In the genomic region with DNA sequence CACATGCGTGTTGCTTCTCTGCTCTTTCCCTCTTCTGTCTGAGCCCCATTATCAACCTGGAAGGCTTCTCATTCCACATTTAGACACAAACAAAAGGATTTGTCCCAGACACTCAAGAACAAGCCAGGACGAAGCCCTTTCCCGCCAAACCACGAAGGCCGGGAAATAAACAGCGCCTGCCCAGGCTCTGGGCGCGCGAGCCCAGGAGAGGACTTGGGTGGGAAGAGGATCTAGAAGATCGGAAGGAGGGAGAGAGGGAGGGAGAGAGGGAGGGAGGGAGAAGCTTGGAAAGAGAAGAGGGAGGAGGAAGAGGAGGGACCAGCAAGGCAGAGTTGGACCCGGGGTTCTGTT, we compare ENCODE assay signal across 14 cellular contexts. TPM values are rescaled to one million over a fixed set of nuclear protein-coding genes. Genes with fewer than 3 reads are reported as not detected.
DNase-seq lines count a peak whose midpoint lies in the region; ATAC-seq, FAIRE-seq and TF ChIP-seq lines count a peak whose summit lies in the region.
"Had no signal": no experiment of that assay in that cellular context is flagged by ENCODE, and none has a peak within 500 bp of the region (broad histone marks: within the 10 kb centered on the region; RNA-seq: fewer than 3 reads in every experiment).

No MANE protein-coding gene starts in this region.

- no peak overlapping the region for H3K27ac ChIP-seq in CD8-positive, alpha-beta T cell (ENCODE audit: low read depth, low read length)
- no peak overlapping the region for H3K27ac ChIP-seq in astrocyte (ENCODE audit: low read depth, low read length)
- peak overlapping the region; percentile 53 for H3K27ac ChIP-seq in mesodermal cell (ENCODE audit: low read depth, low read length, severe bottlenecking)
- H3K27ac ChIP-seq: ascending aorta, SK-N-MC had no signal

- peak overlapping the region; percentile 76 for H3K4me3 Mint-ChIP-seq in CD8-positive, alpha-beta T cell
- H3K4me3 Mint-ChIP-seq in astrocyte (ENCODE audit: unreplicated experiment): no peak overlapping the region

- no peak overlapping the region for H2AFZ ChIP-seq in astrocyte (ENCODE audit: low read depth, low read length)

- peaks cover 25% of the 10 kb centered on the region for H3K4me1 ChIP-seq in CD8-positive, alpha-beta T cell (ENCODE audit: insufficient read depth, low read length)
- H3K4me1 ChIP-seq in astrocyte (ENCODE audit: insufficient read depth, low read length) (peaks cover 9% of the 10 kb centered on the region), mesodermal cell (ENCODE audit: control insufficient read depth, insufficient read depth, low read length, poor library complexity, severe bottlenecking) (peaks cover 21% of the 10 kb centered on the region)

- H3K36me3 Mint-ChIP-seq in CD8-positive, alpha-beta T cell: no peaks in the 10 kb centered on the region
- H3K36me3 Mint-ChIP-seq in astrocyte (ENCODE audit: low read depth, unreplicated experiment): peaks cover 2% of the 10 kb centered on the region

- POLR2A ChIA-PET in AG04449 (lab: Yijun Ruan, JAX): no interaction called here
- POLR2A ChIA-PET in CD8-positive, alpha-beta T cell (lab: Charles Lee): no interaction called here

- peak overlapping the region; percentile 34 for H3K4me2 ChIP-seq in astrocyte (ENCODE audit: low read length)

- CTCF ChIA-PET in AG04449 (lab: Yijun Ruan, JAX): no interaction called here
- CTCF ChIA-PET in CD8-positive, alpha-beta T cell (lab: Charles Lee): interaction anchor here (0.8 to 5.4 kb wide), 2 partner anchors 8 to 13 kb away, joined by 3 to 27 read pairs; no protein-coding TSS in a partner anchor

- DNase-seq in AG04449 (ENCODE audit: low read depth, low spot score): no peak
- no peak for DNase-seq in CD8-positive, alpha-beta T cell
- no peak for DNase-seq in astrocyte (ENCODE audit: low read depth)
- DNase-seq in activated CD4-positive, alpha-beta T cell treated with anti-CD3 and anti-CD28 coated beads for 48 hours: no peak
- DNase-seq in NCI-H748 (lab: John Stamatoyannopoulos, UW; ENCODE audit: unreplicated experiment): no peak
- no peak for DNase-seq in hypothalamus (lab: John Stamatoyannopoulos, UW)
- DNase-seq: GOT3, MM.1S, NCI-H2171 treated with DMSO at 0.1 percent for 48 hours had no signal

- H3K79me2 ChIP-seq in astrocyte (ENCODE audit: insufficient read depth, low read length): no peaks in the 10 kb centered on the region

- WGBS in mesodermal cell (ENCODE audit: insufficient coverage in 2 of 2), 2 experiments: 9 to 40% methylated on average over 1 to 5 of the region's 11 CpGs

- H3K4me3 ChIP-seq in AG04449 (ENCODE audit: low read depth, low read length): peak overlapping the region; percentile 42
- no peak overlapping the region for H3K4me3 ChIP-seq in CD8-positive, alpha-beta T cell (ENCODE audit: low read depth, low read length)
- no peak overlapping the region for H3K4me3 ChIP-seq in astrocyte (ENCODE audit: insufficient read depth, low read depth, low read length)
- H3K4me3 ChIP-seq in mesodermal cell (ENCODE audit: extremely low read depth, insufficient read depth, low read length, poor library complexity, severe bottlenecking): peak overlapping the region; percentile 21
- H3K4me3 ChIP-seq: ascending aorta, mucosa of descending colon, SK-N-MC had no signal

- H3K27me3 ChIP-seq in CD8-positive, alpha-beta T cell (ENCODE audit: insufficient read depth, low read length): peaks cover 75% of the 10 kb centered on the region
- peaks cover 73% of the 10 kb centered on the region for H3K27me3 ChIP-seq in astrocyte (ENCODE audit: insufficient read depth, low read length)

- no peak for FAIRE-seq in astrocyte (lab: Jason Lieb, UNC)

- H3K9me3 ChIP-seq in CD8-positive, alpha-beta T cell (ENCODE audit: low read length): no peaks in the 10 kb centered on the region
- peaks cover 6% of the 10 kb centered on the region for H3K9me3 ChIP-seq in astrocyte (ENCODE audit: insufficient read depth, low read depth, low read length)
- no peaks in the 10 kb centered on the region for H3K9me3 ChIP-seq in mesodermal cell (ENCODE audit: control insufficient read depth, low read length)
- H3K9me3 ChIP-seq: ascending aorta, mucosa of descending colon had no signal

- no peak overlapping the region for H3K9ac ChIP-seq in astrocyte (ENCODE audit: low read length)

- no peak for ATAC-seq in CD8-positive, alpha-beta T cell
- no peak for ATAC-seq in GM19467 (IDR thresholded peaks at IDR 0.05; ENCODE audit: unreplicated experiment)

- no peak overlapping the region for H3K27ac Mint-ChIP-seq in CD8-positive, alpha-beta T cell
- peak overlapping the region; percentile 18 for H3K27ac Mint-ChIP-seq in astrocyte (ENCODE audit: unreplicated experiment)

- TF ChIP-seq CTCF in AG04449 (IDR thresholded peaks at IDR 0.05; ENCODE audit: insufficient read depth, low read length, missing control alignments) (no peak), astrocyte (IDR thresholded peaks at IDR 0.05; ENCODE audit: insufficient read depth, low read depth, low read length) (no peak)
- no peak for TF ChIP-seq CTCF in CD8-positive, alpha-beta T cell (IDR thresholded peaks at IDR 0.05)

- peaks cover 3% of the 10 kb centered on the region for H3K9me3 Mint-ChIP-seq in CD8-positive, alpha-beta T cell
- peaks cover 14% of the 10 kb centered on the region for H3K9me3 Mint-ChIP-seq in astrocyte (ENCODE audit: unreplicated experiment)

- peaks cover 38% of the 10 kb centered on the region for H3K4me1 Mint-ChIP-seq in CD8-positive, alpha-beta T cell (ENCODE audit: low read depth)
- H3K4me1 Mint-ChIP-seq in astrocyte (ENCODE audit: low read depth, unreplicated experiment): peaks cover 4% of the 10 kb centered on the region

- peaks cover 84% of the 10 kb centered on the region for H3K27me3 Mint-ChIP-seq in CD8-positive, alpha-beta T cell (ENCODE audit: low read depth)
- peaks cover 74% of the 10 kb centered on the region for H3K27me3 Mint-ChIP-seq in astrocyte (ENCODE audit: low read depth, unreplicated experiment)

- H4K20me1 ChIP-seq in astrocyte (ENCODE audit: insufficient read depth, low read length): peaks cover 12% of the 10 kb centered on the region

- intact Hi-C loops in CD8-positive, alpha-beta T cell (cut with DNase I, micrococcal nuclease): loop anchor here in 1 of 2 experiments (5.0 kb wide), 1 partner anchor 81 kb away; the partner anchor contains the start of gene OLA1

- no peaks in the 10 kb centered on the region for H3K36me3 ChIP-seq in CD8-positive, alpha-beta T cell (ENCODE audit: insufficient read depth, low read length)
- H3K36me3 ChIP-seq in astrocyte (ENCODE audit: insufficient read depth, low read length): no peaks in the 10 kb centered on the region
- H3K36me3 ChIP-seq in mesodermal cell (ENCODE audit: control insufficient read depth, insufficient read depth, low read length): no peaks in the 10 kb centered on the region
- H3K36me3 ChIP-seq: ascending aorta had no signal

RNA-seq across cellular contexts. Expression of gene SP9, which starts 6.8 kb away (rescaled TPM):
- total RNA-seq in CD8-positive, alpha-beta T cell: not detected
- total RNA-seq in astrocyte: not detected in 2 replicates
- 0.29 TPM for polyA plus RNA-seq in mesodermal cell (2013, experiment 1 of 2)
- 0.40 TPM for polyA plus RNA-seq in mesodermal cell (2013, experiment 2 of 2)
- total RNA-seq: ascending aorta, mucosa of descending colon had no signal

Comparison
In these comparisons a context has a peak if more than half of its experiments do, and no peak if none do; other contexts are left out.
1. H3K4me3 ChIP-seq: peak in AG04449 (single experiment) and mesodermal cell (single experiment); none in CD8-positive, alpha-beta T cell (single experiment) and astrocyte (single experiment).